Comparison of ENCODE assay signal across 10 cellular contexts in genomic region chr1:154951901-154952657, GRCh38. TPM values are rescaled to one million over a fixed set of nuclear protein-coding genes. Genes with fewer than 3 reads are reported as not detected.
DNase-seq lines count a peak whose midpoint lies in the region; ATAC-seq and TF ChIP-seq lines count a peak whose summit lies in the region.
"Had no signal": no experiment of that assay in that cellular context is flagged by ENCODE, and none has a peak within 500 bp of the region (broad histone marks: within the 10 kb centered on the region; RNA-seq: fewer than 3 reads in every experiment).

No MANE protein-coding gene starts in this region.

- no peak for TF ChIP-seq EP300 in gastroesophageal sphincter (IDR thresholded peaks at IDR 0.05)

- intact Hi-C loops in CD4-positive, alpha-beta memory T cell (cut with micrococcal nuclease), result no loop called here
- intact Hi-C loops in Caco-2 (cut with micrococcal nuclease; ENCODE audit: unreplicated experiment), result no loop called here

- TF ChIP-seq CTCF in neural crest cell (conservative IDR thresholded peaks at IDR 0.05), result no peak
- TF ChIP-seq CTCF in gastroesophageal sphincter (IDR thresholded peaks at IDR 0.05), result no peak
- no peak for TF ChIP-seq CTCF in Caco-2 (IDR thresholded peaks at IDR 0.05; ENCODE audit: insufficient read depth in 1 of 2, low read depth in 1 of 2, low read length in 1 of 2, severe bottlenecking in 1 of 2, unreplicated experiment in 1 of 2)

- peaks cover 0 to 3% (median 0%) of the 10 kb centered on the region in 8 donors for H3K9me3 Mint-ChIP-seq in CD4-positive, alpha-beta memory T cell
- no peaks in the 10 kb centered on the region for H3K9me3 Mint-ChIP-seq in T-helper 2 cell treated with Interferon-gamma antibody and Interleukin-4, amounts not matched to agents 5 μg/mL and 100 μg/mL, for 36 hours
- no peaks in the 10 kb centered on the region for H3K9me3 Mint-ChIP-seq in activated naive CD4-positive, alpha-beta T cell treated with anti-CD3 and anti-CD28 coated beads, Interleukin-2, amount 50 U/mL, for 24 hours
- no peaks in the 10 kb centered on the region for H3K9me3 Mint-ChIP-seq in neural crest cell
- H3K9me3 Mint-ChIP-seq in Caco-2 (ENCODE audit: unreplicated experiment), result no peaks in the 10 kb centered on the region

- peaks cover 43 to 65% of the 10 kb centered on the region in 2 donors for H3K36me3 Mint-ChIP-seq in CD4-positive, alpha-beta memory T cell
- H3K36me3 Mint-ChIP-seq in T-helper 2 cell treated with Interferon-gamma antibody and Interleukin-4, amounts not matched to agents 5 μg/mL and 100 μg/mL, for 36 hours (ENCODE audit: low read depth), result peaks cover 40% of the 10 kb centered on the region
- H3K36me3 Mint-ChIP-seq in activated naive CD4-positive, alpha-beta T cell treated with anti-CD3 and anti-CD28 coated beads, Interleukin-2, amount 50 U/mL, for 24 hours, result peaks cover 7% of the 10 kb centered on the region
- H3K36me3 Mint-ChIP-seq in neural crest cell (ENCODE audit: low read depth) (no peaks in the 10 kb centered on the region), Caco-2 (ENCODE audit: insufficient read depth, unreplicated experiment) (peaks cover 13% of the 10 kb centered on the region)

- ATAC-seq in HG02973 (IDR thresholded peaks at IDR 0.05; ENCODE audit: unreplicated experiment) (no peak), gastroesophageal sphincter (no peak)

- no peak for TF ChIP-seq POLR2A in gastroesophageal sphincter (IDR thresholded peaks at IDR 0.05)

- no TSS peak for BruUV-seq in Caco-2 (replicated peaks; lab: Mats Ljungman, UMichigan)

- peaks cover 47 to 80% (median 72%) of the 10 kb centered on the region in 4 donors for H3K4me1 Mint-ChIP-seq in CD4-positive, alpha-beta memory T cell
- peaks cover 62% of the 10 kb centered on the region for H3K4me1 Mint-ChIP-seq in T-helper 2 cell treated with Interferon-gamma antibody and Interleukin-4, amounts not matched to agents 5 μg/mL and 100 μg/mL, for 36 hours (ENCODE audit: low read depth)
- peaks cover 78% of the 10 kb centered on the region for H3K4me1 Mint-ChIP-seq in activated naive CD4-positive, alpha-beta T cell treated with anti-CD3 and anti-CD28 coated beads, Interleukin-2, amount 50 U/mL, for 24 hours
- peaks cover 49% of the 10 kb centered on the region for H3K4me1 Mint-ChIP-seq in neural crest cell
- H3K4me1 Mint-ChIP-seq in Caco-2 (ENCODE audit: low read depth, unreplicated experiment), result peaks cover 10% of the 10 kb centered on the region

- WGBS in gastroesophageal sphincter (ENCODE audit: low coverage in 1 of 2), 2 donors, result 68% methylated on average over 12 of the region's 15 CpGs; no CpG with 5 or more reads in 1 of the 2 donors

- CTCF ChIA-PET in CD4-positive, alpha-beta memory T cell (lab: Charles Lee; ENCODE audit: partially characterized antibody), result interaction anchor here (0.6 to 6.8 kb wide), 10 partner anchors 9 to 571 kb away, joined by 3 to 70 read pairs (median 4); partner anchors contain the start of genes ADAM15, PMVK and PYGO2
- CTCF ChIA-PET in Caco-2 (lab: Charles Lee), result interaction anchor here (0.9 to 1.0 kb wide), 2 partner anchors 9 kb away, joined by 3 read pairs; partner anchors contain the start of gene PYGO2

- H3K4me1 ChIP-seq in CD4-positive, alpha-beta memory T cell (ENCODE audit: insufficient read depth, low read length), result peaks cover 79% of the 10 kb centered on the region
- H3K4me1 ChIP-seq in gastroesophageal sphincter, result peaks cover 11 to 64% (median 36%) of the 10 kb centered on the region in 3 donors
- H3K4me1 ChIP-seq in Caco-2, result peaks cover 7% of the 10 kb centered on the region

- DNase-seq in CD4-positive, alpha-beta memory T cell, result peak; percentile 72 to 89 (median 78)
- no peak for DNase-seq in T-helper 2 cell treated with Interferon-gamma antibody and Interleukin-4, amounts not matched to agents 5 μg/mL and 100 μg/mL, for 36 hours (ENCODE audit: low spot score)
- DNase-seq in neural crest cell (ENCODE audit: low read depth, low spot score) (no peak), hippocampal formation (lab: John Stamatoyannopoulos, UW) (no peak), Caco-2 (no peak)
- DNase-seq: caudate nucleus, MV-4-11 had no signal

- H3K4me3 Mint-ChIP-seq in CD4-positive, alpha-beta memory T cell, result peak overlapping the region; percentile 94 to 100 (median 98)
- H3K4me3 Mint-ChIP-seq in T-helper 2 cell treated with Interferon-gamma antibody and Interleukin-4, amounts not matched to agents 5 μg/mL and 100 μg/mL, for 36 hours, result peak overlapping the region; percentile 98
- peak overlapping the region; percentile 73 for H3K4me3 Mint-ChIP-seq in activated naive CD4-positive, alpha-beta T cell treated with anti-CD3 and anti-CD28 coated beads, Interleukin-2, amount 50 U/mL, for 24 hours
- H3K4me3 Mint-ChIP-seq in neural crest cell, result peak overlapping the region; percentile 44
- no peak overlapping the region for H3K4me3 Mint-ChIP-seq in Caco-2 (ENCODE audit: unreplicated experiment)

- H3K27ac ChIP-seq in CD4-positive, alpha-beta memory T cell (ENCODE audit: low read depth, low read length), result peak overlapping the region; percentile 100
- peak overlapping the region in 2 of 4 donors; percentile 14 to 43 for H3K27ac ChIP-seq in gastroesophageal sphincter

- no peaks in the 10 kb centered on the region for H3K9me3 ChIP-seq in CD4-positive, alpha-beta memory T cell (ENCODE audit: control insufficient read depth in 1 of 2, low read length in 2 of 2)
- H3K9me3 ChIP-seq in gastroesophageal sphincter (no peaks in the 10 kb centered on the region), Caco-2 (no peaks in the 10 kb centered on the region)

- no peaks in the 10 kb centered on the region for H3K27me3 Mint-ChIP-seq in CD4-positive, alpha-beta memory T cell
- H3K27me3 Mint-ChIP-seq in T-helper 2 cell treated with Interferon-gamma antibody and Interleukin-4, amounts not matched to agents 5 μg/mL and 100 μg/mL, for 36 hours (ENCODE audit: low read depth), result no peaks in the 10 kb centered on the region
- no peaks in the 10 kb centered on the region for H3K27me3 Mint-ChIP-seq in activated naive CD4-positive, alpha-beta T cell treated with anti-CD3 and anti-CD28 coated beads, Interleukin-2, amount 50 U/mL, for 24 hours
- H3K27me3 Mint-ChIP-seq in neural crest cell (ENCODE audit: low read depth), result no peaks in the 10 kb centered on the region
- H3K27me3 Mint-ChIP-seq in Caco-2 (ENCODE audit: insufficient read depth, unreplicated experiment), result no peaks in the 10 kb centered on the region

- H3K4me3 ChIP-seq in CD4-positive, alpha-beta memory T cell (ENCODE audit: low read length in 2 of 2), result peak overlapping the region; percentile 43 to 80
- H3K4me3 ChIP-seq in gastroesophageal sphincter (no peak overlapping the region), Caco-2 (ENCODE audit: low read depth, low read length) (no peak overlapping the region)

- H3K36me3 ChIP-seq in CD4-positive, alpha-beta memory T cell (ENCODE audit: insufficient read depth, low read length), result peaks cover 32% of the 10 kb centered on the region
- H3K36me3 ChIP-seq in gastroesophageal sphincter (peaks cover 0 to 42% of the 10 kb centered on the region in 2 donors), Caco-2 (ENCODE audit: control insufficient read depth, insufficient read depth, low read length) (no peaks in the 10 kb centered on the region)

- POLR2A ChIA-PET in CD4-positive, alpha-beta memory T cell (lab: Charles Lee; ENCODE audit: partially characterized antibody), result interaction anchor here (0.8 to 41.7 kb wide), 10 partner anchors 8 to 221 kb away, joined by 3 to 1543 read pairs (median 6); partner anchors contain the start of genes ADAM15, CKS1B, FLAD1 and KRTCAP2
- POLR2A ChIA-PET in Caco-2 (lab: Charles Lee), result no interaction called here

- no peaks in the 10 kb centered on the region for H3K27me3 ChIP-seq in CD4-positive, alpha-beta memory T cell (ENCODE audit: insufficient read depth, low read length)
- H3K27me3 ChIP-seq in gastroesophageal sphincter, result no peaks in the 10 kb centered on the region
- H3K27me3 ChIP-seq in Caco-2 (replicated peaks; ENCODE audit: control insufficient read depth, insufficient read depth, low read length), result no peaks in the 10 kb centered on the region

- peak overlapping the region; percentile 98 to 100 (median 100) for H3K27ac Mint-ChIP-seq in CD4-positive, alpha-beta memory T cell
- H3K27ac Mint-ChIP-seq in T-helper 2 cell treated with Interferon-gamma antibody and Interleukin-4, amounts not matched to agents 5 μg/mL and 100 μg/mL, for 36 hours, result peak overlapping the region; percentile 99
- H3K27ac Mint-ChIP-seq in activated naive CD4-positive, alpha-beta T cell treated with anti-CD3 and anti-CD28 coated beads, Interleukin-2, amount 50 U/mL, for 24 hours, result peak overlapping the region; percentile 96
- H3K27ac Mint-ChIP-seq in neural crest cell (ENCODE audit: unreplicated experiment) (peak overlapping the region; percentile 67), Caco-2 (ENCODE audit: unreplicated experiment) (no peak overlapping the region)

RNA-seq across cellular contexts. Expression of gene PBXIP1, which starts 3.8 kb away (rescaled TPM):
- 100 to 1,000 TPM; 435 to 438 TPM for total RNA-seq in CD4-positive, alpha-beta memory T cell
- polyA plus RNA-seq in CD4-positive, alpha-beta memory T cell, result 100 to 1,000 TPM; 263 to 404 TPM
- total RNA-seq in neural crest cell, result 17.1 and 18.5 TPM in 2 replicates
- 100 to 1,000 TPM; 205 to 371 (median 283) TPM for total RNA-seq in gastroesophageal sphincter
- 24.0 and 24.6 TPM in 2 replicates for total RNA-seq in Caco-2 (2022)

RNA-seq across cellular contexts. Expression of gene PYGO2, which starts 9.5 kb away (rescaled TPM):
- 10 to 100 TPM; 78.4 to 80.2 TPM for total RNA-seq in CD4-positive, alpha-beta memory T cell
- polyA plus RNA-seq in CD4-positive, alpha-beta memory T cell, result 10 to 100 TPM; 22.5 to 54.2 TPM
- total RNA-seq in neural crest cell (63.3 and 65.1 TPM in 2 replicates), gastroesophageal sphincter (10 to 100 TPM; 19.1 to 40.1 (median 25.7) TPM), Caco-2 (2022) (34.1 and 34.9 TPM in 2 replicates)

RNA-seq across cellular contexts. Expression of gene PMVK, which starts 15.6 kb away (rescaled TPM):
- total RNA-seq in CD4-positive, alpha-beta memory T cell, result 10 to 100 TPM; 17.6 to 21.2 TPM
- polyA plus RNA-seq in CD4-positive, alpha-beta memory T cell, result 10 to 100 TPM; 61.7 to 87.0 TPM
- total RNA-seq in neural crest cell (33.8 and 37.0 TPM in 2 replicates), gastroesophageal sphincter (10 to 100 TPM; 15.8 to 21.3 (median 18.2) TPM), Caco-2 (2022) (25.1 and 25.2 TPM in 2 replicates)

RNA-seq across cellular contexts. Expression of gene SHC1, which starts 18.5 kb away (rescaled TPM):
- 10 to 100 TPM; 78.4 to 81.7 TPM for total RNA-seq in CD4-positive, alpha-beta memory T cell
- 10 to 100 TPM; 36.4 to 44.5 TPM for polyA plus RNA-seq in CD4-positive, alpha-beta memory T cell
- total RNA-seq in neural crest cell (90.3 and 92.9 TPM in 2 replicates), gastroesophageal sphincter (100 to 1,000 TPM in 1 of 4 donors, 10 to 100 TPM in 3; 69.1 to 104 (median 90.2) TPM), Caco-2 (2022) (58.0 and 59.6 TPM in 2 replicates)

RNA-seq across cellular contexts. Expression of gene CKS1B, which starts 22.4 kb away (rescaled TPM):
- 10 to 100 TPM; 12.2 to 13.0 TPM for total RNA-seq in CD4-positive, alpha-beta memory T cell
- polyA plus RNA-seq in CD4-positive, alpha-beta memory T cell, result 10 to 100 TPM; 50.2 to 67.9 TPM
- total RNA-seq in neural crest cell, result 211 and 217 TPM in 2 replicates
- total RNA-seq in gastroesophageal sphincter, result 10 to 100 TPM in 3 of 4 donors, 1 to 10 TPM in 1; 7.5 to 24.2 (median 17.6) TPM
- total RNA-seq in Caco-2 (2022), result 243 and 259 TPM in 2 replicates

Comparison
In these comparisons a context has a peak if more than half of its experiments do, and no peak if none do; other contexts are left out.
1. DNase-seq: peak in CD4-positive, alpha-beta memory T cell (5 of 5); none in T-helper 2 cell treated with Interferon-gamma antibody and Interleukin-4, amounts not matched to agents 5 μg/mL and 100 μg/mL, for 36 hours (single experiment), neural crest cell (single experiment), hippocampal formation (0 of 2) and Caco-2 (0 of 2).
2. H3K4me3 ChIP-seq: peak in CD4-positive, alpha-beta memory T cell (2 of 2); none in gastroesophageal sphincter (0 of 2) and Caco-2 (single experiment).